1 cellular context compared by ENCODE assay signal in genomic region chr6:29964904-29965872, GRCh38.
A peak's percentile ranks its signal among the peaks of the same experiment; 100 is the strongest.
TF ChIP-seq lines count a peak whose summit lies in the region.

No MANE protein-coding gene starts in this region.

TF ChIP-seq in HepG2, 621 proteins besides CTCF, POLR2A, EP300 and RAD21 (continued from another document and continues in another):
- TF ChIP-seq ZNF646 (CRISPR knock-in tag; IDR thresholded peaks at IDR 0.05) (peak; percentile 57; the same call in 1 of the 2 replicates), HMGXB3 (CRISPR knock-in tag; IDR thresholded peaks at IDR 0.05; ENCODE audit: borderline replicate concordance) (peak; percentile 89), ZNF773 (CRISPR knock-in tag; IDR thresholded peaks at IDR 0.05; ENCODE audit: borderline replicate concordance) (no peak), XBP1 (CRISPR knock-in tag; IDR thresholded peaks at IDR 0.05) (peak; percentile 68; the same call in 1 of the 2 replicates), ELK4 (CRISPR knock-in tag; IDR thresholded peaks at IDR 0.05; ENCODE audit: borderline replicate concordance) (no peak), ZNF7 (CRISPR knock-in tag; IDR thresholded peaks at IDR 0.05) (no peak), IRX3 (CRISPR knock-in tag; IDR thresholded peaks at IDR 0.05; ENCODE audit: borderline replicate concordance, low read depth) (no peak), TFAP4 (IDR thresholded peaks at IDR 0.05; ENCODE audit: borderline replicate concordance, low read depth) (peak; percentile 99), ZNF318 (CRISPR knock-in tag; IDR thresholded peaks at IDR 0.05) (no peak), CCAR2 (optimal IDR thresholded peaks at IDR 0.05; ENCODE audit: low read depth, low read length) (no peak), ZBTB4 (CRISPR knock-in tag; IDR thresholded peaks at IDR 0.05; ENCODE audit: borderline replicate concordance) (no peak), ZBTB33 (CRISPR knock-in tag; IDR thresholded peaks at IDR 0.05) (peak; percentile 44), ZNF703 (CRISPR knock-in tag; IDR thresholded peaks at IDR 0.05; ENCODE audit: borderline replicate concordance) (no peak), FOXP4 (CRISPR knock-in tag; IDR thresholded peaks at IDR 0.05) (peak; percentile 78)
